1 cellular context compared by ENCODE assay signal in genomic region chr10:58817499-58817898, GRCh38.
A peak's percentile ranks its signal among the peaks of the same experiment; 100 is the strongest.
TF ChIP-seq lines count a peak whose summit lies in the region.

No MANE protein-coding gene starts in this region.

TF ChIP-seq in HepG2, 621 proteins besides CTCF, POLR2A, EP300 and RAD21 (continued from another document and continues in another):
- TF ChIP-seq ZNF609 (CRISPR knock-in tag; IDR thresholded peaks at IDR 0.05; ENCODE audit: borderline replicate concordance), result peak; percentile 76
- no peak for TF ChIP-seq SOX13 (IDR thresholded peaks at IDR 0.05)
- peak in 1 of 2 experiments; percentile 36; a peak in 1 of 4 replicates for TF ChIP-seq SOX13 (CRISPR knock-in tag; conservative IDR thresholded peaks at IDR 0.05 in 1 of 2, IDR thresholded peaks at IDR 0.05 in 1 of 2)
- peak; percentile 97 for TF ChIP-seq BCL6 (CRISPR knock-in tag; IDR thresholded peaks at IDR 0.05)
- TF ChIP-seq NR2F2 (IDR thresholded peaks at IDR 0.05; ENCODE audit: borderline replicate concordance, low read depth), result peak; percentile 90
- TF ChIP-seq KAT7 (CRISPR knock-in tag; IDR thresholded peaks at IDR 0.05; ENCODE audit: borderline replicate concordance), result no peak
- no peak for TF ChIP-seq ZNF275 (CRISPR knock-in tag; IDR thresholded peaks at IDR 0.05; ENCODE audit: borderline replicate concordance)
- TF ChIP-seq TEF (CRISPR knock-in tag; IDR thresholded peaks at IDR 0.05), result no peak
- TF ChIP-seq AHDC1 (CRISPR knock-in tag; IDR thresholded peaks at IDR 0.05; ENCODE audit: borderline replicate concordance), result peak; percentile 33; the same call in 1 of the 2 replicates
- TF ChIP-seq MEF2D (CRISPR knock-in tag; IDR thresholded peaks at IDR 0.05), result peak; percentile 45; the same call in 1 of the 2 replicates
- TF ChIP-seq RXRB (CRISPR knock-in tag; IDR thresholded peaks at IDR 0.05; ENCODE audit: borderline replicate concordance), result 0 out of 2 replicates have a peak, but pooled peaks have one; percentile 23
- 0 out of 2 replicates have a peak, but pooled peaks have one; percentile 33 for TF ChIP-seq ELF3 (CRISPR knock-in tag; IDR thresholded peaks at IDR 0.05)
- TF ChIP-seq REST (IDR thresholded peaks at IDR 0.05; ENCODE audit: borderline replicate concordance in 1 of 2, low read depth in 1 of 2, low read length in 2 of 2), result peak in 1 of 2 experiments; percentile 33; a peak in 1 of 4 replicates
- peak in 1 of 2 experiments; percentile 50; a peak in 1 of 4 replicates for TF ChIP-seq NR2F1 (CRISPR knock-in tag; IDR thresholded peaks at IDR 0.05)
- peak; percentile 26; the same call in 1 of the 2 replicates for TF ChIP-seq HNF4A (CRISPR knock-in tag; IDR thresholded peaks at IDR 0.05)
- TF ChIP-seq ZNF678 (CRISPR knock-in tag; IDR thresholded peaks at IDR 0.05), result no peak
- peak; percentile 36; the same call in 1 of the 2 replicates for TF ChIP-seq FOXJ3 (CRISPR knock-in tag; IDR thresholded peaks at IDR 0.05; ENCODE audit: borderline replicate concordance)
- TF ChIP-seq THYN1 (CRISPR knock-in tag; IDR thresholded peaks at IDR 0.05; ENCODE audit: borderline replicate concordance, low read depth), result no peak
- 0 out of 2 replicates have a peak, but pooled peaks have one; percentile 26 for TF ChIP-seq DPF2 (CRISPR knock-in tag; IDR thresholded peaks at IDR 0.05; ENCODE audit: borderline replicate concordance, low read depth)
- peak; percentile 71; the same call in 1 of the 2 replicates for TF ChIP-seq ETV5 (CRISPR knock-in tag; IDR thresholded peaks at IDR 0.05; ENCODE audit: borderline replicate concordance)
- TF ChIP-seq HDAC1 (CRISPR knock-in tag; IDR thresholded peaks at IDR 0.05), result 0 out of 2 replicates have a peak, but pooled peaks have one; percentile 26
- TF ChIP-seq ISL2 (CRISPR knock-in tag; IDR thresholded peaks at IDR 0.05), result peak; percentile 48
- peak; percentile 30; the same call in 1 of the 2 replicates for TF ChIP-seq PAXIP1 (CRISPR knock-in tag; conservative IDR thresholded peaks at IDR 0.05)
- TF ChIP-seq FOXP1 (IDR thresholded peaks at IDR 0.05), result no peak
- peak; percentile 87 for TF ChIP-seq FOXP1 (CRISPR knock-in tag; IDR thresholded peaks at IDR 0.05)
- no peak for TF ChIP-seq SOX6 (IDR thresholded peaks at IDR 0.05)
- TF ChIP-seq SOX6 (CRISPR knock-in tag; IDR thresholded peaks at IDR 0.05), result peak; percentile 37; the same call in 1 of the 2 replicates
- TF ChIP-seq TARDBP (CRISPR knock-in tag; IDR thresholded peaks at IDR 0.05), result peak; percentile 70; the same call in 1 of the 2 replicates
- peak; percentile 67 for TF ChIP-seq ARID5B (CRISPR knock-in tag; IDR thresholded peaks at IDR 0.05)
